ENCODE assay signal across 26 cellular contexts in genomic region chr3:149998946-149999345, GRCh38. TPM values are rescaled to one million over a fixed set of nuclear protein-coding genes. Genes with fewer than 3 reads are reported as not detected.
A peak's percentile ranks its signal among the peaks of the same experiment; 100 is the strongest.
DNase-seq lines count a peak whose midpoint lies in the region; ATAC-seq, FAIRE-seq and TF ChIP-seq lines count a peak whose summit lies in the region.
"Had no signal": no experiment of that assay in that cellular context is flagged by ENCODE, and none has a peak within 500 bp of the region (broad histone marks: within the 10 kb centered on the region; RNA-seq: fewer than 3 reads in every experiment).

No MANE protein-coding gene starts in this region.

- no peak overlapping the region for H3K4me3 Mint-ChIP-seq in astrocyte (ENCODE audit: unreplicated experiment)
- H3K4me3 Mint-ChIP-seq in activated naive CD8-positive, alpha-beta T cell treated with anti-CD3 and anti-CD28 coated beads, Interleukin-2, amount 50 U/mL, for 24 hours: no peak overlapping the region
- H3K4me3 Mint-ChIP-seq: CD14-positive monocyte; CD4-positive, alpha-beta memory T cell; CD4-positive, CD25-positive, alpha-beta regulatory T cell; CD8-positive, alpha-beta memory T cell had no signal

- FAIRE-seq in astrocyte (lab: Jason Lieb, UNC) (peak; percentile 52), H1 (lab: Jason Lieb, UNC) (no peak)
- FAIRE-seq: A204.1, GM12878, GM12892, GM18507 had no signal

- no peak for TF ChIP-seq RAD21 in H1 (IDR thresholded peaks at IDR 0.05 in 1 of 2, conservative IDR thresholded peaks at IDR 0.05 in 1 of 2; ENCODE audit: low read depth in 2 of 2, low read length in 2 of 2)

- no peaks in the 10 kb centered on the region for H3K79me1 ChIP-seq in H1 (ENCODE audit: low read depth, low read length)

- no peak overlapping the region for H3K23ac ChIP-seq in H1 (ENCODE audit: insufficient read length)

- no peak overlapping the region for H2BK15ac ChIP-seq in H1 (ENCODE audit: low read length)

- H4K20me1 ChIP-seq in astrocyte (ENCODE audit: insufficient read depth, low read length) (no peaks in the 10 kb centered on the region), H1 (replicated peaks in 1 of 2; ENCODE audit: control insufficient read depth in 1 of 2, insufficient read depth in 2 of 2, low read length in 2 of 2) (no peaks in the 10 kb centered on the region), hepatocyte (ENCODE audit: insufficient read depth, poor library complexity, severe bottlenecking) (no peaks in the 10 kb centered on the region)
- H4K20me1 ChIP-seq: BLaER1 had no signal

- CTCF ChIA-PET in HEK293 (lab: Yijun Ruan, JAX): interaction anchor here (1.2 kb wide), 1 partner anchor 222 kb away, joined by 3 read pairs; no protein-coding TSS in a partner anchor
- CTCF ChIA-PET in H1 (lab: Charles Lee; ENCODE audit: partially characterized antibody): no interaction called here

- H4K91ac ChIP-seq in H1 (replicated peaks; ENCODE audit: insufficient read length, low read length): no peak overlapping the region

- H3K23me2 ChIP-seq in H1 (ENCODE audit: low read depth, low read length): no peaks in the 10 kb centered on the region

- H2BK120ac ChIP-seq in H1 (replicated peaks; ENCODE audit: low read depth, low read length): no peak overlapping the region

- no peak for TF ChIP-seq POLR2A in H1 (IDR thresholded peaks at IDR 0.05; ENCODE audit: control extremely low read depth in 1 of 2, low read depth in 2 of 2, low read length in 2 of 2)

- peaks cover 9% of the 10 kb centered on the region for H3K9me3 Mint-ChIP-seq in astrocyte (ENCODE audit: unreplicated experiment)
- H3K9me3 Mint-ChIP-seq in activated naive CD8-positive, alpha-beta T cell treated with anti-CD3 and anti-CD28 coated beads, Interleukin-2, amount 50 U/mL, for 24 hours: peaks cover 12% of the 10 kb centered on the region

- H3K4me2 ChIP-seq in astrocyte (ENCODE audit: low read length) (no peak overlapping the region), H1 (ENCODE audit: insufficient read depth in 1 of 2, low read depth in 2 of 2, low read length in 2 of 2) (no peak overlapping the region), hepatocyte (no peak overlapping the region)
- H3K4me2 ChIP-seq: BLaER1 had no signal

- no peak overlapping the region for H2AK5ac ChIP-seq in H1 (ENCODE audit: low read depth, low read length)

- H3K9me2 ChIP-seq in hepatocyte (replicated peaks; ENCODE audit: insufficient read depth): no peaks in the 10 kb centered on the region

- H3K27me3 ChIP-seq in astrocyte (ENCODE audit: insufficient read depth, low read length): no peaks in the 10 kb centered on the region
- no peaks in the 10 kb centered on the region for H3K27me3 ChIP-seq in H1 (replicated peaks in 1 of 4; ENCODE audit: control insufficient read depth in 3 of 4, extremely low read depth in 1 of 4, insufficient read depth in 3 of 4, low read length in 3 of 4)
- no peaks in the 10 kb centered on the region for H3K27me3 ChIP-seq in hepatocyte
- H3K27me3 ChIP-seq: BE2C, BLaER1 had no signal

- H3K27me3 Mint-ChIP-seq in astrocyte (ENCODE audit: low read depth, unreplicated experiment): no peaks in the 10 kb centered on the region
- H3K27me3 Mint-ChIP-seq in activated naive CD8-positive, alpha-beta T cell treated with anti-CD3 and anti-CD28 coated beads, Interleukin-2, amount 50 U/mL, for 24 hours: peaks cover 16% of the 10 kb centered on the region

- H2BK12ac ChIP-seq in H1 (ENCODE audit: low read depth, low read length): no peak overlapping the region

- H3K4me1 ChIP-seq in HEK293 (ENCODE audit: control insufficient read depth, insufficient read depth, low read length) (no peaks in the 10 kb centered on the region), astrocyte (ENCODE audit: insufficient read depth, low read length) (no peaks in the 10 kb centered on the region), H1 (replicated peaks in 1 of 4; ENCODE audit: control insufficient read depth in 3 of 4, insufficient read depth in 4 of 4, low read length in 3 of 4) (no peaks in the 10 kb centered on the region), hepatocyte (ENCODE audit: insufficient read depth) (no peaks in the 10 kb centered on the region)
- H3K4me1 ChIP-seq: BE2C, BLaER1 had no signal

- H3K27ac ChIP-seq in HEK293 (ENCODE audit: extremely low read depth, low read depth, low read length): no peak overlapping the region
- H3K27ac ChIP-seq in astrocyte (ENCODE audit: low read depth, low read length): no peak overlapping the region
- H3K27ac ChIP-seq in H1 (ENCODE audit: low read depth, low read length): no peak overlapping the region
- no peak overlapping the region for H3K27ac ChIP-seq in hepatocyte
- H3K27ac ChIP-seq: BLaER1 had no signal

- H4K8ac ChIP-seq in H1 (ENCODE audit: extremely low read depth, insufficient read depth, low read length): no peak overlapping the region

- H2AFZ ChIP-seq in astrocyte (ENCODE audit: low read depth, low read length) (no peak overlapping the region), H1 (ENCODE audit: low read length) (no peak overlapping the region), hepatocyte (no peak overlapping the region)

- no peak overlapping the region for H2BK5ac ChIP-seq in H1 (ENCODE audit: low read depth, low read length)

- no peak overlapping the region for H3K18ac ChIP-seq in H1 (ENCODE audit: extremely low read depth, low read length)

- 91% methylated on average over 1 of the region's 1 CpG; no CpG with 5 or more reads in 1 of the 2 experiments for WGBS in H1 (ENCODE audit: extremely low coverage in 1 of 2, insufficient coverage in 1 of 2, insufficient read length in 1 of 2, insufficient replicate concordance in 2 of 2, low coverage in 1 of 2, low lambda C conversion rate in 2 of 2, missing lambda C conversion rate in 1 of 2), 2 experiments
- 94% methylated on average over 1 of the region's 1 CpG for WGBS in hepatocyte (ENCODE audit: low lambda C conversion rate, missing lambda C conversion rate)

- no peak overlapping the region for H3K4ac ChIP-seq in H1 (replicated peaks; ENCODE audit: insufficient read length, low read depth, low read length)

- no peak overlapping the region for H3K56ac ChIP-seq in H1 (replicated peaks; ENCODE audit: insufficient read length, low read depth, low read length)

- H2BK20ac ChIP-seq in H1 (ENCODE audit: low read length): no peak overlapping the region

- no peak overlapping the region for H4K5ac ChIP-seq in H1 (ENCODE audit: insufficient read length, low read depth, low read length)

- no peaks in the 10 kb centered on the region for H3K9me3 ChIP-seq in HEK293 (ENCODE audit: control insufficient read depth, insufficient read depth, low read depth, low read length)
- no peaks in the 10 kb centered on the region for H3K9me3 ChIP-seq in astrocyte (ENCODE audit: insufficient read depth, low read depth, low read length)
- H3K9me3 ChIP-seq in H1 (ENCODE audit: insufficient read depth in 2 of 2, low read depth in 1 of 2, low read length in 1 of 2): 0 out of 4 replicates have a peak, but pooled peaks cover 0 to 2% of the 10 kb centered on the region in 2 experiments
- H3K9me3 ChIP-seq in hepatocyte (ENCODE audit: low read depth): no peaks in the 10 kb centered on the region
- H3K9me3 ChIP-seq: BE2C had no signal

- no peak for ATAC-seq in activated naive CD8-positive, alpha-beta T cell treated with anti-CD3 and anti-CD28 coated beads, Interleukin-2, amount 50 U/mL, for 24 hours
- ATAC-seq: GM12878 had no signal

- H3K9ac ChIP-seq in astrocyte (ENCODE audit: low read length) (no peak overlapping the region), H1 (replicated peaks in 1 of 4; ENCODE audit: extremely low read depth in 1 of 4, low read depth in 3 of 4, low read length in 3 of 4) (no peak overlapping the region)
- H3K9ac ChIP-seq: BLaER1 had no signal

- H3K4me3 ChIP-seq in HEK293 (ENCODE audit: low read depth, low read length) (no peak overlapping the region), astrocyte (ENCODE audit: insufficient read depth, low read depth, low read length) (no peak overlapping the region), H1 (ENCODE audit: extremely low read depth in 1 of 4, insufficient read depth in 2 of 4, low read depth in 3 of 4, low read length in 4 of 4) (no peak overlapping the region), hepatocyte (no peak overlapping the region)
- H3K4me3 ChIP-seq: BLaER1, GM12878 had no signal

- H3K27ac Mint-ChIP-seq in astrocyte (ENCODE audit: unreplicated experiment): no peak overlapping the region
- no peak overlapping the region for H3K27ac Mint-ChIP-seq in activated naive CD8-positive, alpha-beta T cell treated with anti-CD3 and anti-CD28 coated beads, Interleukin-2, amount 50 U/mL, for 24 hours
- H3K27ac Mint-ChIP-seq: CD14-positive monocyte; CD4-positive, alpha-beta memory T cell; CD4-positive, CD25-positive, alpha-beta regulatory T cell had no signal

- POLR2A ChIA-PET in HEK293 (lab: Yijun Ruan, JAX): no interaction called here
- POLR2A ChIA-PET in H1 (lab: Charles Lee; ENCODE audit: partially characterized antibody): no interaction called here

- peaks cover under 1% of the 10 kb centered on the region for H3K36me3 Mint-ChIP-seq in astrocyte (ENCODE audit: low read depth, unreplicated experiment)
- H3K36me3 Mint-ChIP-seq in activated naive CD8-positive, alpha-beta T cell treated with anti-CD3 and anti-CD28 coated beads, Interleukin-2, amount 50 U/mL, for 24 hours (ENCODE audit: low read depth): peaks cover 1% of the 10 kb centered on the region
- H3K36me3 Mint-ChIP-seq: CD14-positive monocyte; CD4-positive, alpha-beta memory T cell; CD4-positive, CD25-positive, alpha-beta regulatory T cell had no signal

- DNase-seq in astrocyte (ENCODE audit: low read depth) (no peak), H1 (ENCODE audit: low read depth in 1 of 2, low spot score in 2 of 2) (no peak), hepatocyte (ENCODE audit: low spot score) (no peak)
- no peak for DNase-seq in activated naive CD8-positive, alpha-beta T cell treated with anti-CD3 and anti-CD28 coated beads, Interleukin-2, amount 50 U/mL, for 24 hours
- DNase-seq: 8988T; ACHN; BE2C; C1 segment of cervical spinal cord; CD4-positive, alpha-beta memory T cell; CD4-positive, CD25-positive, alpha-beta regulatory T cell; CD8-positive, alpha-beta memory T cell; COR-L47; DMS 273 treated with DMSO at 0.1 percent for 48 hours; DMS153; DMS53; DMS79; DND-41; EL; GDM1 had no signal

- H3K14ac ChIP-seq in H1 (ENCODE audit: insufficient read length): no peak overlapping the region

- H3K36me3 ChIP-seq in HEK293 (ENCODE audit: control insufficient read depth in 2 of 2, insufficient read depth in 1 of 2, low read length in 2 of 2): no peaks in the 10 kb centered on the region
- H3K36me3 ChIP-seq in astrocyte (ENCODE audit: insufficient read depth, low read length): no peaks in the 10 kb centered on the region
- H3K36me3 ChIP-seq in H1 (ENCODE audit: control insufficient read depth in 2 of 4, insufficient read depth in 4 of 4, low read length in 3 of 4): no peaks in the 10 kb centered on the region
- H3K36me3 ChIP-seq in hepatocyte (replicated peaks; ENCODE audit: insufficient read depth, low read depth): no peaks in the 10 kb centered on the region
- H3K36me3 ChIP-seq: BE2C, BLaER1 had no signal

- TF ChIP-seq CTCF in HEK293 (tag by site-specific recombination; IDR thresholded peaks at IDR 0.05) (no peak), astrocyte (IDR thresholded peaks at IDR 0.05; ENCODE audit: insufficient read depth, low read depth, low read length) (no peak), H1 (IDR thresholded peaks at IDR 0.05; ENCODE audit: control extremely low read depth in 1 of 3, insufficient read depth in 1 of 3, low read depth in 1 of 3, low read length in 3 of 3) (no peak), hepatocyte (IDR thresholded peaks at IDR 0.05; ENCODE audit: poor library complexity) (no peak)

- H3K79me2 ChIP-seq in astrocyte (ENCODE audit: insufficient read depth, low read length) (no peaks in the 10 kb centered on the region), H1 (ENCODE audit: control insufficient read depth in 1 of 2, insufficient read depth in 2 of 2, low read length in 2 of 2) (no peaks in the 10 kb centered on the region), hepatocyte (no peaks in the 10 kb centered on the region)

- H3K4me1 Mint-ChIP-seq in astrocyte (ENCODE audit: low read depth, unreplicated experiment): no peaks in the 10 kb centered on the region
- H3K4me1 Mint-ChIP-seq in activated naive CD8-positive, alpha-beta T cell treated with anti-CD3 and anti-CD28 coated beads, Interleukin-2, amount 50 U/mL, for 24 hours: no peaks in the 10 kb centered on the region
- H3K4me1 Mint-ChIP-seq: CD14-positive monocyte; CD4-positive, alpha-beta memory T cell; CD4-positive, CD25-positive, alpha-beta regulatory T cell; CD8-positive, alpha-beta memory T cell had no signal

- no peak for TF ChIP-seq EP300 in H1 (IDR thresholded peaks at IDR 0.05; ENCODE audit: borderline replicate concordance in 1 of 2, low read depth in 2 of 2, low read length in 2 of 2)

RNA-seq across cellular contexts. Expression of gene PFN2, which starts 28.3 kb away (rescaled TPM):
- total RNA-seq in astrocyte (172 and 179 TPM in 2 replicates), hepatocyte (156 and 172 TPM in 2 replicates)
- total RNA-seq in H1 (2021; fragmentation: NEBNext Ultra II Directional; extraction: Animal tissue kit (Norgen Biotek cat#: 25700)): 175 and 178 TPM in 2 replicates
- polyA plus RNA-seq in H1 (2011; rRNA removed) (165 and 311 TPM in 2 replicates), hepatocyte (140 and 152 TPM in 2 replicates)
- polyA plus RNA-seq in H1 (2011; cell fraction: cytosol; rRNA removed): 241 TPM
- 72.0 TPM for polyA plus RNA-seq in H1 (2011; cell fraction: nucleus; rRNA removed)
- 121 to 190 TPM (median 156 TPM) in 4 replicates for polyA plus RNA-seq in H1 (2012, experiment 1 of 2)
- 77.8 TPM for polyA plus RNA-seq in H1 (2012, experiment 2 of 2)
- 93.5 TPM for polyA plus RNA-seq in H1 (2013, experiment 1 of 2)
- 87.9 TPM for polyA plus RNA-seq in H1 (2013, experiment 2 of 2)
- 152 and 194 TPM in 2 replicates for polyA minus RNA-seq in H1 (2011; rRNA and poly(A)+ RNA removed)
- 100 TPM for polyA minus RNA-seq in H1 (2011; cell fraction: cytosol; rRNA and poly(A)+ RNA removed)
- polyA minus RNA-seq in H1 (2011; cell fraction: nucleus; rRNA and poly(A)+ RNA removed): 223 TPM
- polyA plus RNA-seq: CD14-positive monocyte had no signal
